ENCODE assay signal across 8 cellular contexts in the genomic region with DNA sequence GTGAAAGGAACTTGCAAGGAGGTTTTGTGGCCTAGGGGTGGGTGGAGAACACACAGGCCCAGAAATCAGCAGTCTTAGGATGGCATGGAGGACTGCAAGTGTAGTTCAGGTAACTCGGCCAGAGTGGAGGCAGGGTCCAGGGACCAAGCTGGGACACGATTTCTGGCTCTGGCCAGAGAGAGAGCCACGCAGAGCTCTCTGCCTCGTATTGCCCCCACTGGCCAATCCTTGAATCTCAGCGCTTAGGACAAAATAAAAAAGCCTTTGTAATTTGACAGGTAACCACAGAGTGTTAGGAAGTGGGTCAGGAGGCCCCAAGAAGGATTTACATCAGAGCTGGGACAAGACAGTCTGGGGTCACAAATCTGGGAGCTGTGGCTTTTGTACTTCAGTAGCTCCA. TPM values are rescaled to one million over a fixed set of nuclear protein-coding genes. Genes with fewer than 3 reads are reported as not detected.
A peak's percentile ranks its signal among the peaks of the same experiment; 100 is the strongest.
DNase-seq lines count a peak whose midpoint lies in the region; ATAC-seq, FAIRE-seq and TF ChIP-seq lines count a peak whose summit lies in the region.

No MANE protein-coding gene starts in this region.

- 60% methylated on average over 5 of the region's 5 CpGs for WGBS in A549 (ENCODE audit: missing lambda C conversion rate)
- WGBS in hepatocyte (ENCODE audit: low lambda C conversion rate, missing lambda C conversion rate) = 67% methylated on average over 5 of the region's 5 CpGs

- CTCF ChIA-PET in A549 (lab: Yijun Ruan, JAX) = interaction anchor here (0.7 to 4.2 kb wide), 8 partner anchors 8 to 563 kb away, joined by 3 to 47 read pairs (median 4); no protein-coding TSS in a partner anchor
- CTCF ChIA-PET in activated B cell treated with CpG ODN at 0.5 μM for 24 hours (lab: Charles Lee) = interaction anchor here (1.2 to 4.2 kb wide), 4 partner anchors 11 to 556 kb away, joined by 3 to 25 read pairs (median 8); a partner anchor contains a TSS
- CTCF ChIA-PET in GM10248 (lab: Yijun Ruan, JAX) = interaction anchor here (1.0 to 7.7 kb wide), 7 partner anchors 8 to 890 kb away, joined by 4 to 63 read pairs (median 5); no protein-coding TSS in a partner anchor

- ATAC-seq in A549 (peak; percentile 90), activated B cell treated with CpG ODN at 0.5 μM for 24 hours (ENCODE audit: low read depth) (peak; percentile 11), GM18502 (IDR thresholded peaks at IDR 0.05; ENCODE audit: poor library complexity, unreplicated experiment) (no peak), GM18861 (IDR thresholded peaks at IDR 0.05; ENCODE audit: unreplicated experiment) (no peak)

- intact Hi-C loops in activated B cell treated with CpG ODN at 0.5 μM for 24 hours (cut with micrococcal nuclease) (no loop called here), dorsolateral prefrontal cortex (cut with DNase I) (no loop called here)

- H3K27ac ChIP-seq in A549 (no peak overlapping the region), hepatocyte (no peak overlapping the region), dorsolateral prefrontal cortex (no peak overlapping the region)

- peaks cover 96% of the 10 kb centered on the region for H3K4me1 Mint-ChIP-seq in activated B cell treated with CpG ODN at 0.5 μM for 24 hours

- H3K36me3 ChIP-seq in hepatocyte (replicated peaks; ENCODE audit: insufficient read depth, low read depth) = no peaks in the 10 kb centered on the region

- no peak overlapping the region for H3K4me2 ChIP-seq in A549
- no peak overlapping the region for H3K4me2 ChIP-seq in hepatocyte

- no peak for TF ChIP-seq POLR2A in A549 (IDR thresholded peaks at IDR 0.05; ENCODE audit: low read length)

- no peaks in the 10 kb centered on the region for H3K27me3 Mint-ChIP-seq in activated B cell treated with CpG ODN at 0.5 μM for 24 hours

- no peaks in the 10 kb centered on the region for H3K27me3 ChIP-seq in hepatocyte
- H3K27me3 ChIP-seq in dorsolateral prefrontal cortex = no peaks in the 10 kb centered on the region

- peak; percentile 16 to 33 for DNase-seq in A549 (ENCODE audit: low read depth in 1 of 2, low spot score in 1 of 2)
- DNase-seq in activated B cell treated with CpG ODN at 0.5 μM for 24 hours = no peak
- no peak for DNase-seq in hepatocyte (ENCODE audit: low spot score)
- no peak for DNase-seq in dorsolateral prefrontal cortex
- DNase-seq in GM10248 (ENCODE audit: extremely low spot score) = no peak

- peak overlapping the region; percentile 73 for H3K27ac Mint-ChIP-seq in activated B cell treated with CpG ODN at 0.5 μM for 24 hours

- no peaks in the 10 kb centered on the region for H3K9me2 ChIP-seq in hepatocyte (replicated peaks; ENCODE audit: insufficient read depth)

- H3K9me3 Mint-ChIP-seq in activated B cell treated with CpG ODN at 0.5 μM for 24 hours = no peaks in the 10 kb centered on the region

- H3K4me1 ChIP-seq in A549 (peaks cover 6% of the 10 kb centered on the region; the same call in 1 of the 3 replicates), hepatocyte (ENCODE audit: insufficient read depth) (peaks cover 40% of the 10 kb centered on the region)

- H3K4me3 ChIP-seq in A549 = no peak overlapping the region
- H3K4me3 ChIP-seq in hepatocyte = no peak overlapping the region
- H3K4me3 ChIP-seq in dorsolateral prefrontal cortex = no peak overlapping the region

- H3K4me3 Mint-ChIP-seq in activated B cell treated with CpG ODN at 0.5 μM for 24 hours = peak overlapping the region; percentile 24

- TF ChIP-seq RAD21 in A549 (conservative IDR thresholded peaks at IDR 0.05 in 1 of 2, IDR thresholded peaks at IDR 0.05 in 1 of 2) = no peak; a peak in 1 of 5 replicates

- no peak for TF ChIP-seq EP300 in A549 (IDR thresholded peaks at IDR 0.05)

- H3K9me3 ChIP-seq in A549 = no peaks in the 10 kb centered on the region
- no peaks in the 10 kb centered on the region for H3K9me3 ChIP-seq in hepatocyte (ENCODE audit: low read depth)

- FAIRE-seq in A549 (lab: Jason Lieb, UNC) = no peak

- no peak for TF ChIP-seq CTCF in A549 (IDR thresholded peaks at IDR 0.05)
- TF ChIP-seq CTCF in GM12872 (IDR thresholded peaks at IDR 0.05; ENCODE audit: insufficient read depth, low read depth, low read length) = peak; percentile 51
- TF ChIP-seq CTCF in activated B cell treated with CpG ODN at 0.5 μM for 24 hours (IDR thresholded peaks at IDR 0.05) = no peak
- TF ChIP-seq CTCF in hepatocyte (IDR thresholded peaks at IDR 0.05; ENCODE audit: poor library complexity) = peak; percentile 29
- TF ChIP-seq CTCF in dorsolateral prefrontal cortex (IDR thresholded peaks at IDR 0.05 in 54 of 56, conservative IDR thresholded peaks at IDR 0.05 in 2 of 56; ENCODE audit: low read depth in 1 of 56, partially characterized antibody in 56 of 56) = peak in 10 of 56 donors; percentile 8 to 35 (median 20)
- TF ChIP-seq CTCF in GM10248 (IDR thresholded peaks at IDR 0.05; ENCODE audit: control extremely low read depth, extremely low read depth, low read depth, missing control alignments) = no peak

- H2AFZ ChIP-seq in hepatocyte = no peak overlapping the region

- peaks cover 51% of the 10 kb centered on the region for H3K36me3 Mint-ChIP-seq in activated B cell treated with CpG ODN at 0.5 μM for 24 hours (ENCODE audit: low read depth)

- H3K79me2 ChIP-seq in hepatocyte = peaks cover 100% of the 10 kb centered on the region

- POLR2A ChIA-PET in A549 (lab: Yijun Ruan, JAX) (no interaction called here), activated B cell treated with CpG ODN at 0.5 μM for 24 hours (lab: Charles Lee) (interaction anchor here (1.2 to 3.0 kb wide), 4 partner anchors 8 to 346 kb away, joined by 3 to 19 read pairs (median 6); a partner anchor contains a TSS), GM10248 (lab: Yijun Ruan, JAX) (no interaction called here)

- H4K20me1 ChIP-seq in hepatocyte (ENCODE audit: insufficient read depth, poor library complexity, severe bottlenecking) = peaks cover 53% of the 10 kb centered on the region

TF ChIP-seq in A549, 52 proteins besides CTCF, POLR2A, EP300 and RAD21:
- no peak for TF ChIP-seq JUNB (IDR thresholded peaks at IDR 0.05)
- no peak for TF ChIP-seq EHMT2 (IDR thresholded peaks at IDR 0.05; ENCODE audit: low read depth)
- TF ChIP-seq SREBF2 (IDR thresholded peaks at IDR 0.05) = no peak
- TF ChIP-seq HOXB5 (CRISPR knock-in tag; IDR thresholded peaks at IDR 0.05) = no peak
- no peak for TF ChIP-seq KDM5A (IDR thresholded peaks at IDR 0.05)
- TF ChIP-seq MAFK (IDR thresholded peaks at IDR 0.05; ENCODE audit: partially characterized antibody) = no peak
- no peak for TF ChIP-seq ZFP36 (IDR thresholded peaks at IDR 0.05; ENCODE audit: borderline replicate concordance, partially characterized antibody)
- TF ChIP-seq KDM1A (IDR thresholded peaks at IDR 0.05; ENCODE audit: low read depth) = no peak
- TF ChIP-seq, protein P1, sequence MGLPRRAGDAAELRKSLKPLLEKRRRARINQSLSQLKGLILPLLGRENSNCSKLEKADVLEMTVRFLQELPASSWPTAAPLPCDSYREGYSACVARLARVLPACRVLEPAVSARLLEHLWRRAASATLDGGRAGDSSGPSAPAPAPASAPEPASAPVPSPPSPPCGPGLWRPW (IDR thresholded peaks at IDR 0.05) = no peak
- no peak for TF ChIP-seq CBX2 (IDR thresholded peaks at IDR 0.05; ENCODE audit: borderline replicate concordance, low read depth)
- TF ChIP-seq, protein P2, sequence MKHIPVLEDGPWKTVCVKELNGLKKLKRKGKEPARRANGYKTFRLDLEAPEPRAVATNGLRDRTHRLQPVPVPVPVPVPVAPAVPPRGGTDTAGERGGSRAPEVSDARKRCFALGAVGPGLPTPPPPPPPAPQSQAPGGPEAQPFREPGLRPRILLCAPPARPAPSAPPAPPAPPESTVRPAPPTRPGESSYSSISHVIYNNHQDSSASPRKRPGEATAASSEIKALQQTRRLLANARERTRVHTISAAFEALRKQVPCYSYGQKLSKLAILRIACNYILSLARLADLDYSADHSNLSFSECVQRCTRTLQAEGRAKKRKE (CRISPR knock-in tag; IDR thresholded peaks at IDR 0.05; ENCODE audit: low read depth) = no peak
- no peak for TF ChIP-seq BHLHE40 (IDR thresholded peaks at IDR 0.05; ENCODE audit: low read depth, low read length)
- no peak for TF ChIP-seq NR3C1 (IDR thresholded peaks at IDR 0.05)
- TF ChIP-seq, protein P3, sequence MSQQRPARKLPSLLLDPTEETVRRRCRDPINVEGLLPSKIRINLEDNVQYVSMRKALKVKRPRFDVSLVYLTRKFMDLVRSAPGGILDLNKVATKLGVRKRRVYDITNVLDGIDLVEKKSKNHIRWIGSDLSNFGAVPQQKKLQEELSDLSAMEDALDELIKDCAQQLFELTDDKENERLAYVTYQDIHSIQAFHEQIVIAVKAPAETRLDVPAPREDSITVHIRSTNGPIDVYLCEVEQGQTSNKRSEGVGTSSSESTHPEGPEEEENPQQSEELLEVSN (IDR thresholded peaks at IDR 0.05; ENCODE audit: borderline replicate concordance, low read depth) = no peak
- no peak for TF ChIP-seq RARB (CRISPR knock-in tag; IDR thresholded peaks at IDR 0.05)
- TF ChIP-seq MAZ (IDR thresholded peaks at IDR 0.05; ENCODE audit: borderline replicate concordance, low read depth, low read length) = no peak

RNA-seq across cellular contexts. Expression of a gene that starts 11.7 kb away (rescaled TPM):
- polyA plus RNA-seq in A549 (2011; rRNA removed) = 4.5 and 5.1 TPM in 2 replicates
- 0.62 and 0.75 TPM in 2 replicates for polyA plus RNA-seq in A549 (2012; cell fraction: cytosol; rRNA removed)
- 0.85 and 1.2 TPM in 2 replicates for polyA plus RNA-seq in A549 (2012; cell fraction: nucleus; rRNA removed)
- 1.8 to 2.1 TPM (median 1.9 TPM) in 3 replicates for polyA plus RNA-seq in A549 (2017; fragmentation: RNase III; extraction: RNeasy Plus Mini Kit Qiagen cat#74134 plus additional on column Dnase treatment)
- 6.8 and 7.9 TPM in 2 replicates for polyA minus RNA-seq in A549 (2011; rRNA and poly(A)+ RNA removed)
- 92.8 and 102 TPM in 2 replicates for total RNA-seq in activated B cell treated with CpG ODN at 0.5 μM for 24 hours
- 36.0 and 38.2 TPM in 2 replicates for total RNA-seq in hepatocyte
- polyA plus RNA-seq in hepatocyte = 11.2 and 12.0 TPM in 2 replicates
- 10 to 100 TPM in 7 of 120 experiments, 1 to 10 TPM in 113; 4.9 to 12.5 (median 7.8) TPM for total RNA-seq in dorsolateral prefrontal cortex

Comparison
In these comparisons a context has a peak if more than half of its experiments do, and no peak if none do; other contexts are left out.
1. ATAC-seq: peak in A549 (2 of 2) and activated B cell treated with CpG ODN at 0.5 μM for 24 hours (single experiment); none in GM18502 (single experiment) and GM18861 (single experiment).
2. DNase-seq: peak in A549 (2 of 2); none in activated B cell treated with CpG ODN at 0.5 μM for 24 hours (single experiment), hepatocyte (single experiment), dorsolateral prefrontal cortex (0 of 10) and GM10248 (single experiment).
3. CTCF ChIP-seq: peak in GM12872 (single experiment) and hepatocyte (single experiment); none in A549 (single experiment), activated B cell treated with CpG ODN at 0.5 μM for 24 hours (single experiment) and GM10248 (single experiment).